28 cellular contexts compared by ENCODE assay signal in the genomic region with DNA sequence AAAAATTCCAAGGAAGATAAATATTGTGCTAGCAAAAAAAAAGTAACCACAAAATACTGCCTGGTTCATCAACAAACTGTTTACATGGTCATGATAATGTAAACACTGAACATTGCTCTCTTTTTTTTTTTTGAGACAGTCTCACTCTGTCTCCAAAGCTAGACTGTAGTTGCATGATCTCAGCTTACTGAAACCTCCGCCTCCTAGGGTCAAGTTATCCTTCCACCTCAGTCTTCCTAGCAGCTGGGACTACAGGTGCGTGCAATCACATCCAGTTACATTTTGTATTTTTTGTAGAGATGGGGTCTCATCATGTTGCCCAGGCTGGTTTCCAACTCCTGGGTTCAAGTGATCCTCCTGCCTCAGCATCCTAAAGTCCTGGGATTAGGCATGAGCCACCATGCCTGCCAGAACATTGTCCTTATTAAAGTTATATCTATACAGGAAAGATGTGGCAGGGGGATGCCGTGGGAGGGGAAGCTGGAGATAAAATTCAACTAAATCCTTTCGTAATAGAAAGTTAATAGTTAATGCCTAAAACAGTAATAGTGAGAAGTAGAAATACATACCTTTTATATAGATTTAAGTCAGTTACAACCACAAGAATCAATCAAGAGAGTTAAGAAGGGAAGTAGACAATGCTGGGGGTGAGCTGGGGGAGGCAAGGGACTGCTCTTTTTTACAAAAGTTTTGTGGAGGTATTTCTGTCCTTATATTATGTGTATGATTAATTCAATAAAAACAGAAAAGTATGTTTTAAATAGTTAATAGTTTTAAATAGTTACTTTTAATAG. TPM values are rescaled to one million over a fixed set of nuclear protein-coding genes. Genes with fewer than 3 reads are reported as not detected.
DNase-seq lines count a peak whose midpoint lies in the region; ATAC-seq and TF ChIP-seq lines count a peak whose summit lies in the region.
"Had no signal": no experiment of that assay in that cellular context is flagged by ENCODE, and none has a peak within 500 bp of the region (broad histone marks: within the 10 kb centered on the region; RNA-seq: fewer than 3 reads in every experiment).

No MANE protein-coding gene starts in this region.

- H3K36me3 ChIP-seq in endodermal cell (ENCODE audit: control insufficient read depth, insufficient read depth, low read length), result no peaks in the 10 kb centered on the region
- no peaks in the 10 kb centered on the region for H3K36me3 ChIP-seq in upper lobe of right lung
- H3K36me3 ChIP-seq: BE2C, SJCRH30 had no signal

- no peaks in the 10 kb centered on the region for H3K4me1 Mint-ChIP-seq in endodermal cell
- H3K4me1 Mint-ChIP-seq: CD14-positive monocyte; CD8-positive, alpha-beta memory T cell; GM23338 had no signal

- intact Hi-C loops in upper lobe of right lung (cut with DNase I), result no loop called here

- no peak overlapping the region for H3K27ac ChIP-seq in endodermal cell (ENCODE audit: low read depth, low read length)
- H3K27ac ChIP-seq in upper lobe of right lung, result no peak overlapping the region
- H3K27ac ChIP-seq: HL-60, PC-9, SJCRH30 had no signal

- H3K4me1 ChIP-seq in endodermal cell (ENCODE audit: control insufficient read depth, insufficient read depth, low read length) (no peaks in the 10 kb centered on the region), upper lobe of right lung (no peaks in the 10 kb centered on the region)
- H3K4me1 ChIP-seq: BE2C, SJCRH30 had no signal

- H3K9me3 Mint-ChIP-seq in endodermal cell, result peaks cover 15% of the 10 kb centered on the region

- no peak overlapping the region for H3K4me3 ChIP-seq in endodermal cell (ENCODE audit: low read length)
- H3K4me3 ChIP-seq in upper lobe of right lung, result no peak overlapping the region
- H3K4me3 ChIP-seq: GM23338, PC-9, SJCRH30 had no signal

- no peak overlapping the region for H3K27ac Mint-ChIP-seq in endodermal cell
- H3K27ac Mint-ChIP-seq: CD8-positive, alpha-beta memory T cell; GM23338; H9 had no signal

- peaks cover 6% of the 10 kb centered on the region for H3K36me3 Mint-ChIP-seq in endodermal cell (ENCODE audit: low read depth)
- H3K36me3 Mint-ChIP-seq: CD14-positive monocyte had no signal

- TF ChIP-seq CTCF in endodermal cell (conservative IDR thresholded peaks at IDR 0.05) (no peak), upper lobe of right lung (IDR thresholded peaks at IDR 0.05) (no peak)

- no peak overlapping the region for H3K9ac ChIP-seq in endodermal cell (ENCODE audit: extremely low read depth, low read length, poor library complexity, severe bottlenecking)

- no peaks in the 10 kb centered on the region for H3K27me3 Mint-ChIP-seq in endodermal cell (ENCODE audit: insufficient read depth)
- H3K27me3 Mint-ChIP-seq: CD8-positive, alpha-beta memory T cell had no signal

- H3K9me3 ChIP-seq in endodermal cell (ENCODE audit: control insufficient read depth, low read length) (peaks cover 13% of the 10 kb centered on the region), upper lobe of right lung (peaks cover 5% of the 10 kb centered on the region)
- H3K9me3 ChIP-seq: BE2C, SJCRH30 had no signal

- ATAC-seq in GM18511 (IDR thresholded peaks at IDR 0.05; ENCODE audit: unreplicated experiment) (peak; percentile 55), HG02759 (IDR thresholded peaks at IDR 0.05; ENCODE audit: unreplicated experiment) (peak; percentile 48), HG03571 (IDR thresholded peaks at IDR 0.05; ENCODE audit: unreplicated experiment) (peak; percentile 44), upper lobe of right lung (no peak)
- ATAC-seq in activated CD4-positive, CD25-positive, alpha-beta regulatory T cell treated with anti-CD3 and anti-CD28 coated beads, Interleukin-2, amount 50 U/mL, for 24 hours, result no peak
- ATAC-seq: GM23338, Right ventricle myocardium inferior, SK-N-SH treated with all-trans-retinoic acid at 6 μM for 48 hours had no signal

- DNase-seq in endodermal cell (no peak), upper lobe of right lung (no peak), DMS153 (lab: John Stamatoyannopoulos, UW) (no peak)
- DNase-seq: BE2C; CD8-positive, alpha-beta memory T cell; DMS 273 treated with DMSO at 0.1 percent for 48 hours; DND-41; H9; NCI-H1048; NCI-H1417; NCI-H1694; NCI-H2029 treated with DMSO at 0.1 percent for 48 hours; NCI-H446 treated with DMSO at 0.1 percent for 48 hours; NCI-H526; NCI-H82; NK-92 treated with Interleukin-12 subunit alpha and Interleukin-12 subunit beta, amount 100 ng/mL, for 24 hours; PC-9; SJCRH30; T-helper 2 cell had no signal

- H3K27me3 ChIP-seq in endodermal cell (ENCODE audit: control insufficient read depth, insufficient read depth, low read length, poor library complexity, severe bottlenecking) (no peaks in the 10 kb centered on the region), upper lobe of right lung (no peaks in the 10 kb centered on the region)
- H3K27me3 ChIP-seq: BE2C, SJCRH30 had no signal

- H3K4me3 Mint-ChIP-seq in endodermal cell, result no peak overlapping the region
- H3K4me3 Mint-ChIP-seq: CD8-positive, alpha-beta memory T cell; GM23338; H9 had no signal

- WGBS in endodermal cell (ENCODE audit: insufficient coverage in 1 of 2, insufficient read length in 1 of 2), 2 experiments, result 97 to 100% methylated on average over 2 to 4 of the region's 4 CpGs

RNA-seq across cellular contexts. Expression of gene RGMB, which starts 52.3 kb away (rescaled TPM):
- total RNA-seq in endodermal cell (10 to 100 TPM; 60.2 to 71.6 TPM), upper lobe of right lung (16.8 TPM)
- 105 TPM for polyA plus RNA-seq in endodermal cell (2013, experiment 1 of 2)
- 81.8 TPM for polyA plus RNA-seq in endodermal cell (2013, experiment 2 of 2)

Comparison
In these comparisons a context has a peak if more than half of its experiments do, and no peak if none do; other contexts are left out.
1. ATAC-seq: peak in GM18511 (single experiment), HG02759 (single experiment) and HG03571 (single experiment); none in upper lobe of right lung (single experiment) and activated CD4-positive, CD25-positive, alpha-beta regulatory T cell treated with anti-CD3 and anti-CD28 coated beads, Interleukin-2, amount 50 U/mL, for 24 hours (0 of 2).